Comparison of ENCODE assay signal across 2 cellular contexts in genomic region chr14:72178517-72178916, GRCh38.
TF ChIP-seq lines count a peak whose summit lies in the region.

No MANE protein-coding gene starts in this region.

TF ChIP-seq in GM23338, 12 proteins besides CTCF, POLR2A, EP300 and RAD21:
- TF ChIP-seq STAT1 (IDR thresholded peaks at IDR 0.05; ENCODE audit: unreplicated experiment) (no peak), JUNB (IDR thresholded peaks at IDR 0.05; ENCODE audit: unreplicated experiment) (no peak), ETS1 (IDR thresholded peaks at IDR 0.05) (no peak), POLR2AphosphoS5 (IDR thresholded peaks at IDR 0.05; ENCODE audit: low read depth) (no peak), EZH2phosphoT487 (IDR thresholded peaks at IDR 0.05; ENCODE audit: unreplicated experiment) (no peak), NANOG (IDR thresholded peaks at IDR 0.05; ENCODE audit: borderline replicate concordance) (no peak), REST (IDR thresholded peaks at IDR 0.05; ENCODE audit: unreplicated experiment) (no peak), ZNF462 (CRISPR knock-in tag; IDR thresholded peaks at IDR 0.05) (no peak), ZNF114 (CRISPR knock-in tag; IDR thresholded peaks at IDR 0.05) (no peak), ZNF331 (CRISPR knock-in tag; IDR thresholded peaks at IDR 0.05; ENCODE audit: low read depth) (no peak), CREB1 (CRISPR knock-in tag; IDR thresholded peaks at IDR 0.05; ENCODE audit: low read depth) (no peak), EZH2 (IDR thresholded peaks at IDR 0.05; ENCODE audit: low read depth, unreplicated experiment) (no peak)

TF ChIP-seq in H1, 55 proteins besides CTCF, POLR2A, EP300 and RAD21:
- TF ChIP-seq POU5F1 (IDR thresholded peaks at IDR 0.05; ENCODE audit: low read depth, low read length) = no peak
- no peak for TF ChIP-seq SP2 (IDR thresholded peaks at IDR 0.05; ENCODE audit: low read length)
- TF ChIP-seq CHD7 (IDR thresholded peaks at IDR 0.05; ENCODE audit: insufficient replicate concordance, low read length) = no peak
- TF ChIP-seq CTBP2 (IDR thresholded peaks at IDR 0.05; ENCODE audit: borderline replicate concordance, insufficient read depth, insufficient read length, low read length) = no peak
- no peak for TF ChIP-seq RNF2 (IDR thresholded peaks at IDR 0.05; ENCODE audit: borderline replicate concordance, low read depth, low read length, missing control alignments, poor library complexity, severe bottlenecking)
- no peak for TF ChIP-seq JUND (IDR thresholded peaks at IDR 0.05; ENCODE audit: low read length)
- TF ChIP-seq HDAC2 (IDR thresholded peaks at IDR 0.05; ENCODE audit: borderline replicate concordance in 1 of 2, low read depth in 2 of 2, low read length in 2 of 2) = no peak
- TF ChIP-seq BCL11A (IDR thresholded peaks at IDR 0.05; ENCODE audit: low read depth in 2 of 2, low read length in 2 of 2) = no peak
- no peak for TF ChIP-seq TAF7 (optimal IDR thresholded peaks at IDR 0.05; ENCODE audit: borderline replicate concordance, low read depth, low read length)
- TF ChIP-seq ATF3 (IDR thresholded peaks at IDR 0.05; ENCODE audit: insufficient read depth, low read depth, low read length) = no peak
- no peak for TF ChIP-seq RFX5 (IDR thresholded peaks at IDR 0.05; ENCODE audit: borderline replicate concordance, low read depth, low read length)
- no peak for TF ChIP-seq SP1 (IDR thresholded peaks at IDR 0.05; ENCODE audit: low read depth, low read length)
- TF ChIP-seq KDM5A (IDR thresholded peaks at IDR 0.05; ENCODE audit: low read length) = no peak
- TF ChIP-seq BRCA1 (IDR thresholded peaks at IDR 0.05; ENCODE audit: low read depth, low read length) = no peak
- no peak for TF ChIP-seq USF2 (IDR thresholded peaks at IDR 0.05; ENCODE audit: low read length)
- no peak for TF ChIP-seq CBX8 (IDR thresholded peaks at IDR 0.05; ENCODE audit: borderline replicate concordance, low read depth, low read length)
- no peak for TF ChIP-seq RBBP5 (IDR thresholded peaks at IDR 0.05; ENCODE audit: borderline replicate concordance, low read depth, low read length)
- no peak for TF ChIP-seq MAFK (IDR thresholded peaks at IDR 0.05; ENCODE audit: low read depth, low read length)
- no peak for TF ChIP-seq NANOG (IDR thresholded peaks at IDR 0.05; ENCODE audit: insufficient read depth, low read depth, low read length, poor library complexity, severe bottlenecking)
TF ChIP-seq in H1: peak in this region for 0.
